ENCODE assay signal across 8 cellular contexts in the genomic region with DNA sequence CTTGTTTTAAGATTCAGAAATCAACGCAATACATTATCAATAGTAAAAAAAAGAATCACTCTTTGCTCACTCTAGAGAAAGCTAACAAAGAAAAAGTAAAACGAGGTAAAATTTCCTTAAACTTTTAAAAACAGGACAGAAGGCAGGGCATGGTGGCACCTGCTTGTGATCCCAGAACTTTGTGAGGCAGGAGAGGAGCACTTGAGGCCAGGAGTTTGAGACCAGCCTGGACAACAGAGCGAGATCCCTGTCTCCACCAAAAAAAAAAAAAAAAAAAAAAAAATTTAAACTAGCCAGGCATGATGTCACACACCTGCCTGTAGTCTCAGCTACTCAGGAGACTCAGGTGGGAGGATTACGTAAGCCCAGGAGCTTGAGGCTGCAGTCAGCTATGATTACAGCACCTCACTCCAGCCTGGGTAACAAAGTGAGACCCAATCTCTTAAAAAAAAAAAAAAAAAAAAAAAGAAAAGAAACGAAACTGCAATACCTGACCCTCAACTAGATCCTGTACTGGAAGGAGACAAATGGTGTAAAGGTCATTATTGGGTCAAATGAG. TPM values are rescaled to one million over a fixed set of nuclear protein-coding genes. Genes with fewer than 3 reads are reported as not detected.
A peak's percentile ranks its signal among the peaks of the same experiment; 100 is the strongest.
DNase-seq lines count a peak whose midpoint lies in the region; ATAC-seq and TF ChIP-seq lines count a peak whose summit lies in the region.

No MANE protein-coding gene starts in this region.

- TF ChIP-seq POLR2A in breast epithelium (IDR thresholded peaks at IDR 0.05), result no peak

- intact Hi-C loops in breast epithelium (cut with DNase I; ENCODE audit: low total_unique reads), result no loop called here

- no peak for TF ChIP-seq EP300 in neural cell (conservative IDR thresholded peaks at IDR 0.05; ENCODE audit: poor library complexity, severe bottlenecking)

- H3K4me2 ChIP-seq in DOHH2 (ENCODE audit: low read length) (peak overlapping the region; percentile 90), Loucy (ENCODE audit: low read depth, low read length, poor library complexity, severe bottlenecking) (peak overlapping the region; percentile 88), neural cell (ENCODE audit: low read length) (peak overlapping the region; percentile 79)

- TF ChIP-seq CTCF in DOHH2 (IDR thresholded peaks at IDR 0.05; ENCODE audit: low read depth, low read length, poor library complexity, severe bottlenecking) (no peak), Loucy (conservative IDR thresholded peaks at IDR 0.05; ENCODE audit: low read length) (no peak), breast epithelium (IDR thresholded peaks at IDR 0.05) (no peak), neural cell (IDR thresholded peaks at IDR 0.05; ENCODE audit: poor library complexity, severe bottlenecking) (no peak)

- H3K9me3 ChIP-seq in DOHH2 (ENCODE audit: control insufficient read depth, insufficient read depth, low read length) (no peaks in the 10 kb centered on the region), Loucy (ENCODE audit: insufficient read depth, low read depth, low read length) (no peaks in the 10 kb centered on the region), breast epithelium (no peaks in the 10 kb centered on the region), neural cell (ENCODE audit: low read length) (no peaks in the 10 kb centered on the region)

- no peak for ATAC-seq in GM19452 (IDR thresholded peaks at IDR 0.05; ENCODE audit: unreplicated experiment)
- ATAC-seq in HG03378 (IDR thresholded peaks at IDR 0.05; ENCODE audit: unreplicated experiment), result no peak

- peaks cover 42% of the 10 kb centered on the region for H4K20me1 ChIP-seq in DOHH2 (ENCODE audit: control insufficient read depth, insufficient read depth, low read depth, low read length)
- peaks cover 71% of the 10 kb centered on the region for H4K20me1 ChIP-seq in Loucy (ENCODE audit: insufficient read depth, low read length, poor library complexity, severe bottlenecking)
- peaks cover 19% of the 10 kb centered on the region for H4K20me1 ChIP-seq in neural cell (ENCODE audit: insufficient read depth)

- H3K27me3 ChIP-seq in DOHH2 (ENCODE audit: control insufficient read depth, low read length) (no peaks in the 10 kb centered on the region), Loucy (ENCODE audit: insufficient read depth, low read length, poor library complexity, severe bottlenecking) (peaks cover 4% of the 10 kb centered on the region), breast epithelium (no peaks in the 10 kb centered on the region), neural cell (ENCODE audit: insufficient read depth, low read depth, low read length) (no peaks in the 10 kb centered on the region)

- H3K9ac ChIP-seq in Loucy (ENCODE audit: low read depth, low read length, poor library complexity, severe bottlenecking) (peak overlapping the region; percentile 99), neural cell (ENCODE audit: low read length) (peak overlapping the region; percentile 99)

- H3K4me3 ChIP-seq in DOHH2 (ENCODE audit: low read length) (peak overlapping the region; percentile 94), Loucy (ENCODE audit: low read length, poor library complexity, severe bottlenecking) (peak overlapping the region; percentile 86), breast epithelium (peak overlapping the region in 2 of 3 donors; percentile 97), neural cell (ENCODE audit: low read length) (peak overlapping the region; percentile 82)

- H2AFZ ChIP-seq in Loucy (ENCODE audit: low read length) (no peak overlapping the region), neural cell (ENCODE audit: low read depth, low read length) (no peak overlapping the region)

- H3K27ac ChIP-seq in DOHH2 (ENCODE audit: low read depth, low read length) (no peak overlapping the region), breast epithelium (peak overlapping the region in 1 of 2 donors; percentile 100), neural cell (ENCODE audit: low read length) (no peak overlapping the region)

- H3K36me3 ChIP-seq in DOHH2 (ENCODE audit: control insufficient read depth, low read length) (peaks cover 62% of the 10 kb centered on the region), Loucy (ENCODE audit: insufficient read depth, low read length) (peaks cover 3% of the 10 kb centered on the region; the same call in 1 of the 2 replicates), breast epithelium (no peaks in the 10 kb centered on the region), neural cell (ENCODE audit: insufficient read depth, low read length) (no peaks in the 10 kb centered on the region)

- H3K9me2 ChIP-seq in DOHH2 (replicated peaks; ENCODE audit: control insufficient read depth, low read length), result no peaks in the 10 kb centered on the region
- H3K9me2 ChIP-seq in Loucy (replicated peaks; ENCODE audit: low read depth, low read length), result no peaks in the 10 kb centered on the region
- H3K9me2 ChIP-seq in neural cell (ENCODE audit: insufficient read depth, low read length), result no peaks in the 10 kb centered on the region

- peak in 1 of 2 donors; percentile 68 for DNase-seq in breast epithelium (ENCODE audit: low spot score in 2 of 2)
- no peak for DNase-seq in NCI-H526 (lab: John Stamatoyannopoulos, UW)
- DNase-seq in retina, result no peak

- TF ChIP-seq RAD21 in neural cell (conservative IDR thresholded peaks at IDR 0.05), result no peak

- H3K4me1 ChIP-seq in DOHH2 (ENCODE audit: control insufficient read depth, low read length) (peaks cover 44% of the 10 kb centered on the region), Loucy (ENCODE audit: insufficient read depth, low read length, poor library complexity, severe bottlenecking) (peaks cover 56% of the 10 kb centered on the region), breast epithelium (peaks cover 0 to 13% of the 10 kb centered on the region in 2 donors)

- peaks cover 94% of the 10 kb centered on the region for H3K79me2 ChIP-seq in DOHH2 (ENCODE audit: control insufficient read depth, low read length)
- peaks cover 94% of the 10 kb centered on the region for H3K79me2 ChIP-seq in Loucy (ENCODE audit: insufficient read depth, low read length)
- H3K79me2 ChIP-seq in neural cell (replicated peaks; ENCODE audit: insufficient read depth, low read length), result peaks cover 84% of the 10 kb centered on the region

- H3F3A ChIP-seq in DOHH2 (ENCODE audit: control insufficient read depth, insufficient read depth), result peaks cover 5% of the 10 kb centered on the region; the same call in 1 of the 2 replicates
- no peaks in the 10 kb centered on the region for H3F3A ChIP-seq in Loucy (ENCODE audit: low read depth)
- H3F3A ChIP-seq in neural cell (ENCODE audit: insufficient read depth, low read length, poor library complexity, severe bottlenecking), result no peaks in the 10 kb centered on the region

TF ChIP-seq in neural cell, 6 proteins besides CTCF, POLR2A, EP300 and RAD21:
- TF ChIP-seq SMC3 (conservative IDR thresholded peaks at IDR 0.05; ENCODE audit: poor library complexity) (no peak), POLR2AphosphoS5 (IDR thresholded peaks at IDR 0.05) (no peak), EZH2 (IDR thresholded peaks at IDR 0.05; ENCODE audit: borderline replicate concordance, insufficient read depth, low read length, poor library complexity, severe bottlenecking) (no peak), TAF1 (IDR thresholded peaks at IDR 0.05; ENCODE audit: low read depth) (no peak), MXI1 (conservative IDR thresholded peaks at IDR 0.05; ENCODE audit: poor library complexity, severe bottlenecking) (no peak)
- TF ChIP-seq, protein P1, sequence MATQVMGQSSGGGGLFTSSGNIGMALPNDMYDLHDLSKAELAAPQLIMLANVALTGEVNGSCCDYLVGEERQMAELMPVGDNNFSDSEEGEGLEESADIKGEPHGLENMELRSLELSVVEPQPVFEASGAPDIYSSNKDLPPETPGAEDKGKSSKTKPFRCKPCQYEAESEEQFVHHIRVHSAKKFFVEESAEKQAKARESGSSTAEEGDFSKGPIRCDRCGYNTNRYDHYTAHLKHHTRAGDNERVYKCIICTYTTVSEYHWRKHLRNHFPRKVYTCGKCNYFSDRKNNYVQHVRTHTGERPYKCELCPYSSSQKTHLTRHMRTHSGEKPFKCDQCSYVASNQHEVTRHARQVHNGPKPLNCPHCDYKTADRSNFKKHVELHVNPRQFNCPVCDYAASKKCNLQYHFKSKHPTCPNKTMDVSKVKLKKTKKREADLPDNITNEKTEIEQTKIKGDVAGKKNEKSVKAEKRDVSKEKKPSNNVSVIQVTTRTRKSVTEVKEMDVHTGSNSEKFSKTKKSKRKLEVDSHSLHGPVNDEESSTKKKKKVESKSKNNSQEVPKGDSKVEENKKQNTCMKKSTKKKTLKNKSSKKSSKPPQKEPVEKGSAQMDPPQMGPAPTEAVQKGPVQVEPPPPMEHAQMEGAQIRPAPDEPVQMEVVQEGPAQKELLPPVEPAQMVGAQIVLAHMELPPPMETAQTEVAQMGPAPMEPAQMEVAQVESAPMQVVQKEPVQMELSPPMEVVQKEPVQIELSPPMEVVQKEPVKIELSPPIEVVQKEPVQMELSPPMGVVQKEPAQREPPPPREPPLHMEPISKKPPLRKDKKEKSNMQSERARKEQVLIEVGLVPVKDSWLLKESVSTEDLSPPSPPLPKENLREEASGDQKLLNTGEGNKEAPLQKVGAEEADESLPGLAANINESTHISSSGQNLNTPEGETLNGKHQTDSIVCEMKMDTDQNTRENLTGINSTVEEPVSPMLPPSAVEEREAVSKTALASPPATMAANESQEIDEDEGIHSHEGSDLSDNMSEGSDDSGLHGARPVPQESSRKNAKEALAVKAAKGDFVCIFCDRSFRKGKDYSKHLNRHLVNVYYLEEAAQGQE (IDR thresholded peaks at IDR 0.05; ENCODE audit: borderline replicate concordance), result no peak

RNA-seq across cellular contexts. Expression of a gene that starts 3.5 kb away (rescaled TPM):
- 100 to 1,000 TPM; 267 to 346 (median 271) TPM for total RNA-seq in breast epithelium
- polyA plus RNA-seq in neural cell, result 120 and 129 TPM in 2 replicates
- polyA minus RNA-seq in neural cell, result 325 and 408 TPM in 2 replicates
